In the genomic region with DNA sequence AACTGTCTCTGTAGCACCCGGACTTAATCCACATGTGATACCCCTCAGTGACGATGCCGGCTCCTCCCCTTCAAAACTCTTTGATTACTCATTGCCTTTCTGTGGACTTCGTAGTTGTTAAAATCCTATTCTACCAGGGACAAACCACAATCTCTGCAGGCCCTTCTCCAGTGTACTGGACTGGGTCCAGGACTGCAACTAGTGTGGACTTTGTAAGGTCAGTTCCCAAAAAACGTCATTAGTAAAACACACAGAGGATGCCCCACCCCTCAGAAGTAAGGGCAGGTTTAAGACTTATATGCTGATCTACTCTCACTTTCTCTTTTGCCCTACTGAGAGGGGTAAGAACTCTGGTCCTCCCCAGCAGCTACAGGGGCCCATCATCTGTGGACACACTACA, we compare ENCODE assay signal across 21 cellular contexts. TPM values are rescaled to one million over a fixed set of nuclear protein-coding genes. Genes with fewer than 3 reads are reported as not detected.
DNase-seq lines count a peak whose midpoint lies in the region; FAIRE-seq and TF ChIP-seq lines count a peak whose summit lies in the region.
"Had no signal": no experiment of that assay in that cellular context is flagged by ENCODE, and none has a peak within 500 bp of the region (broad histone marks: within the 10 kb centered on the region; RNA-seq: fewer than 3 reads in every experiment).

No MANE protein-coding gene starts in this region.

- H3K27me3 ChIP-seq in CD8-positive, alpha-beta memory T cell (ENCODE audit: insufficient read depth, low read length, poor library complexity, severe bottlenecking), result peaks cover 2% of the 10 kb centered on the region
- no peaks in the 10 kb centered on the region for H3K27me3 ChIP-seq in osteoblast (ENCODE audit: insufficient read depth, low read length)
- H3K27me3 ChIP-seq: uterus had no signal

- H3K27ac ChIP-seq in CD8-positive, alpha-beta memory T cell (ENCODE audit: low read depth, low read length), result no peak overlapping the region
- H3K27ac ChIP-seq in osteoblast (ENCODE audit: low read depth, low read length), result no peak overlapping the region
- H3K27ac ChIP-seq: PC-9, SK-N-MC, uterus had no signal

- H2AFZ ChIP-seq in osteoblast (ENCODE audit: low read length), result peak overlapping the region; percentile 64
- H2AFZ ChIP-seq: PC-9 had no signal

- H3K4me2 ChIP-seq in osteoblast (ENCODE audit: insufficient read depth, low read length), result peak overlapping the region; percentile 21
- H3K4me2 ChIP-seq: PC-9 had no signal

- POLR2A ChIA-PET in CD8-positive, alpha-beta memory T cell (lab: Charles Lee), result no interaction called here

- TF ChIP-seq POLR2A in GM12892 (IDR thresholded peaks at IDR 0.05; ENCODE audit: low read depth, low read length), result no peak

- FAIRE-seq in GM12892 (lab: Jason Lieb, UNC) (no peak), HTR-8/SVneo (lab: Jason Lieb, UNC) (no peak)
- FAIRE-seq: colon, endothelial cell of umbilical vein had no signal

- no peaks in the 10 kb centered on the region for H3K79me2 ChIP-seq in osteoblast (ENCODE audit: insufficient read depth, low read length)

- no peaks in the 10 kb centered on the region for H3K4me1 ChIP-seq in CD8-positive, alpha-beta memory T cell (ENCODE audit: insufficient read depth, low read length)
- H3K4me1 ChIP-seq in osteoblast (ENCODE audit: insufficient read depth, low read length), result no peaks in the 10 kb centered on the region
- H3K4me1 ChIP-seq: uterus had no signal

- no peak for DNase-seq in CD8-positive, alpha-beta memory T cell
- DNase-seq in RPMI7951 (ENCODE audit: low read depth), result peak; percentile 75
- peak; percentile 60 for DNase-seq in fibroblast of peridontal ligament (ENCODE audit: extremely low read depth)
- DNase-seq in osteoblast (ENCODE audit: insufficient read length, low spot score, missing footprints), result no peak
- DNase-seq in GM12892 (ENCODE audit: insufficient read length), result no peak
- DNase-seq in occipital lobe (lab: John Stamatoyannopoulos, UW), result no peak
- no peak for DNase-seq in activated CD4-positive, alpha-beta T cell treated with anti-CD3 and anti-CD28 coated beads for 1 hour
- DNase-seq in HTR-8/SVneo (ENCODE audit: insufficient read length, low spot score), result no peak
- DNase-seq: activated CD4-positive, alpha-beta T cell treated with anti-CD3 and anti-CD28 coated beads, Interleukin-2, amount 10 ng/mL, durations not matched to agents 7 days and 5 days; activated CD8-positive, alpha-beta memory T cell treated with anti-CD3 and anti-CD28 coated beads, Interleukin-2, amount 50 U/mL, for 48 hours; activated gamma-delta T cell; natural killer cell; NCI-H1048; NCI-H526 treated with DMSO at 0.1 percent for 48 hours; PC-9; uterus had no signal

- H3K27ac Mint-ChIP-seq in CD8-positive, alpha-beta memory T cell, result peak overlapping the region in 2 of 8 donors; percentile 27 to 61
- H3K27ac Mint-ChIP-seq: activated CD4-positive, alpha-beta T cell treated with anti-CD3 and anti-CD28 coated beads, Interleukin-2, amount 10 ng/mL, durations not matched to agents 7 days and 5 days; IgD-negative memory B cell; natural killer cell had no signal

- no peak for TF ChIP-seq CTCF in osteoblast (IDR thresholded peaks at IDR 0.05; ENCODE audit: extremely low read depth, low read depth, low read length)

- peaks cover 0 to 2% (median 0%) of the 10 kb centered on the region in 3 donors for H3K4me1 Mint-ChIP-seq in CD8-positive, alpha-beta memory T cell
- H3K4me1 Mint-ChIP-seq: activated CD4-positive, alpha-beta T cell treated with anti-CD3 and anti-CD28 coated beads, Interleukin-2, amount 10 ng/mL, durations not matched to agents 7 days and 5 days; natural killer cell had no signal

- H3K9me3 ChIP-seq in CD8-positive, alpha-beta memory T cell (ENCODE audit: low read length), result no peaks in the 10 kb centered on the region
- H3K9me3 ChIP-seq in osteoblast (ENCODE audit: low read depth, low read length), result no peaks in the 10 kb centered on the region
- H3K9me3 ChIP-seq: uterus had no signal

- no peaks in the 10 kb centered on the region for H3K36me3 ChIP-seq in CD8-positive, alpha-beta memory T cell (ENCODE audit: insufficient read depth, low read length)
- H3K36me3 ChIP-seq in osteoblast (ENCODE audit: insufficient read depth, low read length), result no peaks in the 10 kb centered on the region
- H3K36me3 ChIP-seq: uterus had no signal

- H3K27me3 Mint-ChIP-seq in CD8-positive, alpha-beta memory T cell, result peaks cover 2 to 10% of the 10 kb centered on the region in 2 donors
- H3K27me3 Mint-ChIP-seq: activated CD4-positive, alpha-beta T cell treated with anti-CD3 and anti-CD28 coated beads, Interleukin-2, amount 10 ng/mL, durations not matched to agents 7 days and 5 days had no signal

- no peaks in the 10 kb centered on the region for H4K20me1 ChIP-seq in osteoblast (ENCODE audit: insufficient read depth, low read length)

- H3K4me3 Mint-ChIP-seq in CD8-positive, alpha-beta memory T cell, result peak overlapping the region in 5 of 7 donors; percentile 26 to 69 (median 52)
- H3K4me3 Mint-ChIP-seq: activated CD4-positive, alpha-beta T cell treated with anti-CD3 and anti-CD28 coated beads, Interleukin-2, amount 10 ng/mL, durations not matched to agents 7 days and 5 days; IgD-negative memory B cell; natural killer cell had no signal

- H3K4me3 ChIP-seq in CD8-positive, alpha-beta memory T cell (ENCODE audit: low read length), result no peak overlapping the region
- peak overlapping the region; percentile 38 for H3K4me3 ChIP-seq in osteoblast (ENCODE audit: insufficient read depth, low read length)
- H3K4me3 ChIP-seq: lung, PC-9, SK-N-MC, uterus had no signal

- H3K36me3 Mint-ChIP-seq in CD8-positive, alpha-beta memory T cell, result no peaks in the 10 kb centered on the region
- H3K36me3 Mint-ChIP-seq: IgD-negative memory B cell, natural killer cell had no signal

- CTCF ChIA-PET in CD8-positive, alpha-beta memory T cell (lab: Charles Lee), result no interaction called here

- H3K9me3 Mint-ChIP-seq in CD8-positive, alpha-beta memory T cell, result no peaks in the 10 kb centered on the region
- H3K9me3 Mint-ChIP-seq: activated CD4-positive, alpha-beta T cell treated with anti-CD3 and anti-CD28 coated beads, Interleukin-2, amount 10 ng/mL, durations not matched to agents 7 days and 5 days; IgD-negative memory B cell; natural killer cell had no signal

RNA-seq across cellular contexts. Expression of gene NUDT7, which starts 10.5 kb away (rescaled TPM):
- 1 to 10 TPM; 4.4 to 4.5 TPM for total RNA-seq in CD8-positive, alpha-beta memory T cell
- 18.0 TPM for polyA plus RNA-seq in CD8-positive, alpha-beta memory T cell
- 8.8 and 13.8 TPM in 2 replicates for total RNA-seq in RPMI7951 (2014; rRNA removed; shearing (Covaris generic))
- total RNA-seq in osteoblast (2.9 and 5.1 TPM in 2 replicates), occipital lobe (2.7 TPM)
- polyA plus RNA-seq in GM12892 (2012; ENCODE audit: missing spikeins), result 5.5 TPM
- total RNA-seq: PC-9 had no signal

Comparison
In these comparisons a context has a peak if more than half of its experiments do, and no peak if none do; other contexts are left out.
1. DNase-seq: peak in RPMI7951 (single experiment) and fibroblast of peridontal ligament (single experiment); none in CD8-positive, alpha-beta memory T cell (0 of 5), osteoblast (single experiment), GM12892 (single experiment), occipital lobe (single experiment), activated CD4-positive, alpha-beta T cell treated with anti-CD3 and anti-CD28 coated beads for 1 hour (single experiment) and HTR-8/SVneo (single experiment).